ENCODE assay signal across 23 cellular contexts in genomic region chrX:20451936-20452335, GRCh38.
DNase-seq lines count a peak whose midpoint lies in the region; ATAC-seq, FAIRE-seq and TF ChIP-seq lines count a peak whose summit lies in the region.
"Had no signal": no experiment of that assay in that cellular context is flagged by ENCODE, and none has a peak within 500 bp of the region (broad histone marks: within the 10 kb centered on the region; RNA-seq: fewer than 3 reads in every experiment).

No MANE protein-coding gene starts in this region.

- no peak overlapping the region for H3K27ac ChIP-seq in IMR-90 (ENCODE audit: insufficient read depth, low read length)
- H3K27ac ChIP-seq in thyroid gland, result no peak overlapping the region
- H3K27ac ChIP-seq in breast epithelium, result no peak overlapping the region
- H3K27ac ChIP-seq: A549, gastrocnemius medialis, hepatocyte, prostate gland, upper lobe of left lung had no signal

- no peak overlapping the region for H3K18ac ChIP-seq in IMR-90 (ENCODE audit: low read depth, low read length)

- H3K9me1 ChIP-seq in IMR-90 (ENCODE audit: insufficient read depth, low read length), result 0 out of 2 replicates have a peak, but pooled peaks cover 4% of the 10 kb centered on the region

- H2AFZ ChIP-seq in IMR-90 (replicated peaks; ENCODE audit: low read length, poor library complexity), result peak overlapping the region; percentile 13
- H2AFZ ChIP-seq: hepatocyte had no signal

- no peak overlapping the region for H3K4me2 ChIP-seq in IMR-90 (ENCODE audit: low read depth, low read length)
- H3K4me2 ChIP-seq: A549, hepatocyte had no signal

- no peak overlapping the region for H3K4me3 ChIP-seq in IMR-90 (ENCODE audit: insufficient read depth, low read depth, low read length)
- no peak overlapping the region for H3K4me3 ChIP-seq in thyroid gland (replicated peaks in 1 of 3)
- no peak overlapping the region for H3K4me3 ChIP-seq in breast epithelium
- H3K4me3 ChIP-seq: A549, gastrocnemius medialis, GM12878, hepatocyte, prostate gland, upper lobe of left lung had no signal

- H3K4me1 Mint-ChIP-seq in activated CD4-positive, alpha-beta T cell treated with anti-CD3 and anti-CD28 coated beads for 36 hours, result peaks cover 20% of the 10 kb centered on the region
- H3K4me1 Mint-ChIP-seq in activated CD8-positive, alpha-beta T cell treated with anti-CD3 and anti-CD28 coated beads for 36 hours (ENCODE audit: low read depth), result peaks cover 47% of the 10 kb centered on the region
- peaks cover 4 to 21% (median 15%) of the 10 kb centered on the region in 4 donors for H3K4me1 Mint-ChIP-seq in naive thymus-derived CD8-positive, alpha-beta T cell

- no peaks in the 10 kb centered on the region for H3K36me3 ChIP-seq in IMR-90 (ENCODE audit: control insufficient read depth, insufficient read depth, low read length)
- H3K36me3 ChIP-seq in thyroid gland, result no peaks in the 10 kb centered on the region
- no peaks in the 10 kb centered on the region for H3K36me3 ChIP-seq in breast epithelium
- H3K36me3 ChIP-seq: BE2C, gastrocnemius medialis, prostate gland, upper lobe of left lung had no signal

- H3K79me1 ChIP-seq in IMR-90 (ENCODE audit: low read depth in 1 of 2, low read length in 2 of 2), result no peaks in the 10 kb centered on the region

- no peak overlapping the region for H2BK15ac ChIP-seq in IMR-90 (ENCODE audit: low read depth, low read length)

- H4K8ac ChIP-seq in IMR-90 (ENCODE audit: low read depth in 2 of 2, low read length in 2 of 2), result no peak overlapping the region

- H3K27ac Mint-ChIP-seq in activated CD4-positive, alpha-beta T cell treated with anti-CD3 and anti-CD28 coated beads for 36 hours, result peak overlapping the region; percentile 13
- peak overlapping the region; percentile 75 for H3K27ac Mint-ChIP-seq in activated CD8-positive, alpha-beta T cell treated with anti-CD3 and anti-CD28 coated beads for 36 hours
- peak overlapping the region in 2 of 10 donors; percentile 55 to 80 for H3K27ac Mint-ChIP-seq in naive thymus-derived CD8-positive, alpha-beta T cell

- H3K4me1 ChIP-seq in IMR-90 (ENCODE audit: control insufficient read depth, insufficient read depth, low read length) (0 out of 2 replicates have a peak, but pooled peaks cover 1% of the 10 kb centered on the region), thyroid gland (no peaks in the 10 kb centered on the region), breast epithelium (no peaks in the 10 kb centered on the region)
- H3K4me1 ChIP-seq: A549, BE2C, Caco-2, gastrocnemius medialis, prostate gland, upper lobe of left lung had no signal

- H2BK20ac ChIP-seq in IMR-90 (ENCODE audit: low read depth, low read length), result no peak overlapping the region

- H3K23ac ChIP-seq in IMR-90 (ENCODE audit: low read depth, low read length), result no peak overlapping the region

- no peak overlapping the region for H3K56ac ChIP-seq in IMR-90 (ENCODE audit: extremely low read depth, insufficient read depth, low read length)

- no peaks in the 10 kb centered on the region for H4K20me1 ChIP-seq in IMR-90 (ENCODE audit: insufficient read depth, low read length)

- WGBS in IMR-90 (ENCODE audit: extremely low coverage in 2 of 2, insufficient read length in 1 of 2), 2 experiments, result no CpG with 5 or more reads among the region's 2 CpGs
- 88% methylated on average over 2 of the region's 2 CpGs for WGBS in thyroid gland, 2 donors

- dilution Hi-C loops in IMR-90 (cut with HindIII; ENCODE audit: low sequenced_read_pairs, unreplicated experiment), result no loop called here

- no peak overlapping the region for H2AK5ac ChIP-seq in IMR-90 (ENCODE audit: low read depth, low read length)

- peaks cover 1% of the 10 kb centered on the region for H3K36me3 Mint-ChIP-seq in activated CD4-positive, alpha-beta T cell treated with anti-CD3 and anti-CD28 coated beads for 36 hours (ENCODE audit: low read depth)
- no peaks in the 10 kb centered on the region for H3K36me3 Mint-ChIP-seq in activated CD8-positive, alpha-beta T cell treated with anti-CD3 and anti-CD28 coated beads for 36 hours (ENCODE audit: low read depth)
- H3K36me3 Mint-ChIP-seq in naive thymus-derived CD8-positive, alpha-beta T cell, result peaks cover 0 to 5% (median 0%) of the 10 kb centered on the region in 3 donors

- no peak for DNase-seq in activated CD4-positive, alpha-beta T cell treated with anti-CD3 and anti-CD28 coated beads for 36 hours
- DNase-seq in activated CD4-positive, alpha-beta T cell treated with anti-CD3 and anti-CD28 coated beads, Interleukin-2, amount 50 U/mL, for 48 hours, result no peak
- DNase-seq in IMR-90, result no peak
- DNase-seq in activated CD8-positive, alpha-beta T cell treated with anti-CD3 and anti-CD28 coated beads for 36 hours, result no peak
- DNase-seq in thyroid gland, result no peak
- DNase-seq in naive thymus-derived CD8-positive, alpha-beta T cell, result no peak
- no peak for DNase-seq in breast epithelium (ENCODE audit: low spot score in 2 of 2)
- DNase-seq: activated effector memory CD4-positive, alpha-beta T cell treated with Interleukin-2 at 50 U/mL for 16 hours; BE2C; Caco-2; DND-41; gastrocnemius medialis; KG1; mesenchymal stem cell; NCI-H1436; NCI-H69; stimulated activated CD8-positive, alpha-beta memory T cell treated with anti-CD3 and anti-CD28 coated beads, Interleukin-4, amount 100 ng/mL, for 48 hours; upper lobe of left lung had no signal

- peak; percentile 17 for FAIRE-seq in islet of Langerhans (lab: Jason Lieb, UNC)
- FAIRE-seq: A549, GM12878 had no signal

- no peak for ATAC-seq in activated CD4-positive, alpha-beta T cell treated with anti-CD3 and anti-CD28 coated beads for 36 hours
- ATAC-seq in IMR-90 (ENCODE audit: low read depth), result no peak
- ATAC-seq in activated CD8-positive, alpha-beta T cell treated with anti-CD3 and anti-CD28 coated beads for 36 hours, result no peak
- no peak for ATAC-seq in naive thymus-derived CD8-positive, alpha-beta T cell
- ATAC-seq: A549, gastrocnemius medialis had no signal

- H3K9me3 ChIP-seq in IMR-90 (ENCODE audit: control insufficient read depth, insufficient read depth, low read length), result no peaks in the 10 kb centered on the region
- H3K9me3 ChIP-seq in thyroid gland, result no peaks in the 10 kb centered on the region
- no peaks in the 10 kb centered on the region for H3K9me3 ChIP-seq in breast epithelium
- H3K9me3 ChIP-seq: A549, BE2C, Caco-2, gastrocnemius medialis, prostate gland, upper lobe of left lung had no signal

- no peak overlapping the region for H3K4ac ChIP-seq in IMR-90 (ENCODE audit: low read depth, low read length)

- no peak overlapping the region for H4K91ac ChIP-seq in IMR-90 (ENCODE audit: insufficient read depth, low read depth, low read length)

- H2AK9ac ChIP-seq in IMR-90 (replicated peaks; ENCODE audit: low read depth, low read length, poor library complexity), result no peak overlapping the region

- no peak overlapping the region for H4K5ac ChIP-seq in IMR-90 (ENCODE audit: low read depth, low read length)

- intact Hi-C loops in activated CD4-positive, alpha-beta T cell treated with anti-CD3 and anti-CD28 coated beads for 36 hours (cut with DNase I, micrococcal nuclease), result loop anchor here (5.0 kb wide), 1 partner anchor 65 kb away; no protein-coding TSS in a partner anchor
- intact Hi-C loops in IMR-90 (cut with micrococcal nuclease), result no loop called here
- intact Hi-C loops in activated CD8-positive, alpha-beta T cell treated with anti-CD3 and anti-CD28 coated beads for 36 hours (cut with micrococcal nuclease), result no loop called here
- intact Hi-C loops in thyroid gland (cut with DNase I), result no loop called here
- intact Hi-C loops in breast epithelium (cut with DNase I; ENCODE audit: low total_unique reads), result no loop called here

- TF ChIP-seq POLR2A in IMR-90 (IDR thresholded peaks at IDR 0.05; ENCODE audit: low read depth, low read length), result no peak
- no peak for TF ChIP-seq POLR2A in thyroid gland (IDR thresholded peaks at IDR 0.05)
- TF ChIP-seq POLR2A in breast epithelium (IDR thresholded peaks at IDR 0.05), result no peak

- POLR2A ChIA-PET in activated CD4-positive, alpha-beta T cell treated with anti-CD3 and anti-CD28 coated beads for 36 hours (lab: Charles Lee), result no interaction called here
- POLR2A ChIA-PET in IMR-90 (lab: Charles Lee; ENCODE audit: unreplicated experiment), result no interaction called here
- POLR2A ChIA-PET in activated CD8-positive, alpha-beta T cell treated with anti-CD3 and anti-CD28 coated beads for 36 hours (lab: Charles Lee), result no interaction called here
- POLR2A ChIA-PET in naive thymus-derived CD8-positive, alpha-beta T cell (lab: Charles Lee), result no interaction called here

- H3K9me3 Mint-ChIP-seq in activated CD4-positive, alpha-beta T cell treated with anti-CD3 and anti-CD28 coated beads for 36 hours (ENCODE audit: low read depth), result peaks cover 2% of the 10 kb centered on the region
- no peaks in the 10 kb centered on the region for H3K9me3 Mint-ChIP-seq in activated CD8-positive, alpha-beta T cell treated with anti-CD3 and anti-CD28 coated beads for 36 hours
- H3K9me3 Mint-ChIP-seq in naive thymus-derived CD8-positive, alpha-beta T cell, result peaks cover 0 to 6% (median 0%) of the 10 kb centered on the region in 9 donors

- no TSS peak for BruUV-seq in IMR-90 (replicated peaks; lab: Mats Ljungman, UMichigan)

- CTCF ChIA-PET in activated CD4-positive, alpha-beta T cell treated with anti-CD3 and anti-CD28 coated beads for 36 hours (lab: Charles Lee), result no interaction called here
- CTCF ChIA-PET in IMR-90 (lab: Yijun Ruan, JAX), result no interaction called here
- CTCF ChIA-PET in activated CD8-positive, alpha-beta T cell treated with anti-CD3 and anti-CD28 coated beads for 36 hours (lab: Charles Lee), result no interaction called here

- TF ChIP-seq CTCF in IMR-90 (conservative IDR thresholded peaks at IDR 0.05; ENCODE audit: low read depth, low read length) (no peak), thyroid gland (IDR thresholded peaks at IDR 0.05) (no peak), breast epithelium (IDR thresholded peaks at IDR 0.05) (no peak)
- TF ChIP-seq CTCF in activated CD8-positive, alpha-beta T cell treated with anti-CD3 and anti-CD28 coated beads for 36 hours (IDR thresholded peaks at IDR 0.05), result no peak

- in situ Hi-C loops in IMR-90 (cut with MboI; ENCODE audit: low sequenced_read_pairs), result no loop called here

- no peak for TF ChIP-seq RAD21 in IMR-90 (IDR thresholded peaks at IDR 0.05; ENCODE audit: low read length)

- no peak overlapping the region for H3K4me3 Mint-ChIP-seq in activated CD4-positive, alpha-beta T cell treated with anti-CD3 and anti-CD28 coated beads for 36 hours
- H3K4me3 Mint-ChIP-seq in activated CD8-positive, alpha-beta T cell treated with anti-CD3 and anti-CD28 coated beads for 36 hours, result no peak overlapping the region
- no peak overlapping the region for H3K4me3 Mint-ChIP-seq in naive thymus-derived CD8-positive, alpha-beta T cell

- H3K9ac ChIP-seq in IMR-90 (ENCODE audit: low read depth, low read length), result no peak overlapping the region

- H3K14ac ChIP-seq in IMR-90 (replicated peaks; ENCODE audit: low read depth, low read length), result no peak overlapping the region

- H3K27me3 Mint-ChIP-seq in activated CD4-positive, alpha-beta T cell treated with anti-CD3 and anti-CD28 coated beads for 36 hours, result no peaks in the 10 kb centered on the region
- H3K27me3 Mint-ChIP-seq in activated CD8-positive, alpha-beta T cell treated with anti-CD3 and anti-CD28 coated beads for 36 hours, result no peaks in the 10 kb centered on the region
- no peaks in the 10 kb centered on the region for H3K27me3 Mint-ChIP-seq in naive thymus-derived CD8-positive, alpha-beta T cell

- H2BK120ac ChIP-seq in IMR-90 (ENCODE audit: low read depth, low read length), result no peak overlapping the region

- H2BK5ac ChIP-seq in IMR-90 (ENCODE audit: low read depth, low read length, poor library complexity, severe bottlenecking), result no peak overlapping the region

- H3K27me3 ChIP-seq in IMR-90 (ENCODE audit: control insufficient read depth, insufficient read depth, low read length) (no peaks in the 10 kb centered on the region), thyroid gland (no peaks in the 10 kb centered on the region), breast epithelium (peaks cover 0 to 39% of the 10 kb centered on the region in 2 donors)
- H3K27me3 ChIP-seq: BE2C, gastrocnemius medialis, hepatocyte, upper lobe of left lung had no signal

Comparison
In these comparisons a context has a peak if more than half of its experiments do, and no peak if none do; other contexts are left out.
1. intact Hi-C loops: an anchor here in activated CD4-positive, alpha-beta T cell treated with anti-CD3 and anti-CD28 coated beads for 36 hours (5.0 kb wide); none called in IMR-90, activated CD8-positive, alpha-beta T cell treated with anti-CD3 and anti-CD28 coated beads for 36 hours, thyroid gland and breast epithelium.